Comparison of ENCODE assay signal across 21 cellular contexts in genomic region chr15:45431502-45431901, GRCh38. TPM values are rescaled to one million over a fixed set of nuclear protein-coding genes. Genes with fewer than 3 reads are reported as not detected.
DNase-seq lines count a peak whose midpoint lies in the region; ATAC-seq and TF ChIP-seq lines count a peak whose summit lies in the region.
"Had no signal": no experiment of that assay in that cellular context is flagged by ENCODE, and none has a peak within 500 bp of the region (broad histone marks: within the 10 kb centered on the region; RNA-seq: fewer than 3 reads in every experiment).

No MANE protein-coding gene starts in this region.

- CTCF ChIA-PET in PC-3 (lab: Charles Lee): interaction anchor here (0.7 to 1.5 kb wide), 2 partner anchors 23 to 154 kb away, joined by 4 to 5 read pairs; no protein-coding TSS in a partner anchor

- H3K4me3 ChIP-seq in PC-3 (ENCODE audit: low read length) (no peak overlapping the region), colonic mucosa (peak overlapping the region; percentile 46), right lobe of liver (no peak overlapping the region), psoas muscle (no peak overlapping the region), adrenal gland (no peak overlapping the region)
- H3K4me3 ChIP-seq: dorsolateral prefrontal cortex, sigmoid colon had no signal

- H3K9me3 ChIP-seq in PC-3 (ENCODE audit: low read length) (no peaks in the 10 kb centered on the region), colonic mucosa (no peaks in the 10 kb centered on the region), right lobe of liver (no peaks in the 10 kb centered on the region), psoas muscle (no peaks in the 10 kb centered on the region), adrenal gland (replicated peaks in 1 of 3) (no peaks in the 10 kb centered on the region)
- H3K9me3 ChIP-seq: lower lobe of right lung, sigmoid colon, SK-N-SH had no signal

- H3K27me3 ChIP-seq in PC-3 (ENCODE audit: low read length) (no peaks in the 10 kb centered on the region), colonic mucosa (no peaks in the 10 kb centered on the region), right lobe of liver (no peaks in the 10 kb centered on the region), psoas muscle (ENCODE audit: insufficient read depth in 3 of 3, low read length in 2 of 3) (no peaks in the 10 kb centered on the region), adrenal gland (no peaks in the 10 kb centered on the region)
- H3K27me3 ChIP-seq: dorsolateral prefrontal cortex, sigmoid colon had no signal

- H3K27ac ChIP-seq in PC-3 (ENCODE audit: low read length): no peak overlapping the region
- peak overlapping the region; percentile 78 for H3K27ac ChIP-seq in colonic mucosa
- no peak overlapping the region for H3K27ac ChIP-seq in right lobe of liver
- no peak overlapping the region for H3K27ac ChIP-seq in substantia nigra (ENCODE audit: low read depth, low read length, poor library complexity, severe bottlenecking)
- H3K27ac ChIP-seq in psoas muscle: no peak overlapping the region
- H3K27ac ChIP-seq in adrenal gland: no peak overlapping the region
- H3K27ac ChIP-seq: C4-2B, dorsolateral prefrontal cortex, lower lobe of right lung, sigmoid colon had no signal

- H2AFZ ChIP-seq in PC-3 (ENCODE audit: low read length): no peak overlapping the region

- no peak for TF ChIP-seq POLR2A in right lobe of liver (IDR thresholded peaks at IDR 0.05)
- TF ChIP-seq POLR2A in adrenal gland (IDR thresholded peaks at IDR 0.05): no peak

- H3K4me1 ChIP-seq in PC-3 (ENCODE audit: insufficient read depth, low read length) (peaks cover 12% of the 10 kb centered on the region; the same call in 1 of the 2 replicates), colonic mucosa (peaks cover 5% of the 10 kb centered on the region), right lobe of liver (peaks cover 0 to 27% (median 0%) of the 10 kb centered on the region in 4 donors), psoas muscle (no peaks in the 10 kb centered on the region), adrenal gland (replicated peaks in 1 of 2) (peaks cover 0 to 7% of the 10 kb centered on the region in 2 donors)
- H3K4me1 ChIP-seq: lower lobe of right lung had no signal

- H3K9me2 ChIP-seq in PC-3 (replicated peaks; ENCODE audit: low read length): no peaks in the 10 kb centered on the region
- H3K9me2 ChIP-seq: SK-N-SH had no signal

- H3K4me2 ChIP-seq in PC-3 (ENCODE audit: low read length): 0 out of 2 replicates have a peak overlapping the region, but pooled peaks have one; percentile 13
- H3K4me2 ChIP-seq: SK-N-SH had no signal

- WGBS in right lobe of liver (ENCODE audit: insufficient coverage, low coverage, low lambda C conversion rate, missing lambda C conversion rate): 38% methylated on average over 2 of the region's 2 CpGs
- WGBS in psoas muscle, 3 donors: 85 to 91% (median 86%) methylated on average over 2 of the region's 2 CpGs
- WGBS in adrenal gland, 4 donors: 91 to 97% (median 95%) methylated on average over 2 of the region's 2 CpGs

- no peak for DNase-seq in PC-3
- peak; percentile 85 for DNase-seq in colonic mucosa
- peak; percentile 59 to 73 (median 67) for DNase-seq in right lobe of liver
- no peak for DNase-seq in substantia nigra (lab: John Stamatoyannopoulos, UW)
- DNase-seq in psoas muscle: no peak
- no peak for DNase-seq in amniotic stem cell (lab: John Stamatoyannopoulos, UW)
- DNase-seq in adrenal gland: no peak
- DNase-seq: activated CD8-positive, alpha-beta T cell treated with anti-CD3 and anti-CD28 coated beads for 36 hours; central memory CD4-positive, alpha-beta T cell; DND-41; dorsolateral prefrontal cortex; Karpas-422; lower lobe of right lung; MV-4-11; NCI-H187; NCI-H526 treated with DMSO at 0.1 percent for 48 hours; sigmoid colon; SK-N-SH; T-helper 17 cell had no signal

- no TSS peak for BruUV-seq in PC-3 (replicated peaks; lab: Mats Ljungman, UMichigan)

- H3K79me2 ChIP-seq in PC-3 (ENCODE audit: low read length): no peaks in the 10 kb centered on the region

- no peaks in the 10 kb centered on the region for H3F3A ChIP-seq in PC-3 (ENCODE audit: low read length, unreplicated experiment)

- no peak for ATAC-seq in PC-3
- peak; percentile 85 to 96 (median 90) for ATAC-seq in right lobe of liver
- no peak for ATAC-seq in psoas muscle
- ATAC-seq: activated CD8-positive, alpha-beta T cell treated with anti-CD3 and anti-CD28 coated beads for 36 hours; lower lobe of right lung; T-helper 17 cell had no signal

- POLR2A ChIA-PET in PC-3 (lab: Charles Lee; ENCODE audit: unreplicated experiment): no interaction called here

- H4K20me1 ChIP-seq in PC-3 (ENCODE audit: low read length): no peaks in the 10 kb centered on the region

- H3K9ac ChIP-seq in PC-3 (ENCODE audit: low read length) (no peak overlapping the region), colonic mucosa (ENCODE audit: low read depth in 2 of 2, low read length in 2 of 2) (peak overlapping the region in 1 of 2 donors; percentile 74)
- H3K9ac ChIP-seq: SK-N-SH had no signal

- H3K36me3 ChIP-seq in PC-3 (ENCODE audit: low read depth, low read length) (no peaks in the 10 kb centered on the region), colonic mucosa (no peaks in the 10 kb centered on the region), right lobe of liver (no peaks in the 10 kb centered on the region), psoas muscle (ENCODE audit: insufficient read depth in 1 of 2, low read depth in 1 of 2) (no peaks in the 10 kb centered on the region), adrenal gland (replicated peaks in 1 of 2) (no peaks in the 10 kb centered on the region)
- H3K36me3 ChIP-seq: lower lobe of right lung, sigmoid colon had no signal

- intact Hi-C loops in PC-3 (cut with micrococcal nuclease) (loop anchor here (5.0 kb wide), 1 partner anchor 66 kb away; no protein-coding TSS in a partner anchor), colonic mucosa (cut with DNase I) (no loop called here), right lobe of liver (cut with DNase I) (no loop called here), psoas muscle (cut with DNase I) (no loop called here), adrenal gland (cut with DNase I) (loop anchor here in 1 of 2 donors (2.0 kb wide), 1 partner anchor 25 kb away; no protein-coding TSS in a partner anchor)

- TF ChIP-seq CTCF in PC-3 (conservative IDR thresholded peaks at IDR 0.05; ENCODE audit: low read depth, low read length): no peak
- no peak for TF ChIP-seq CTCF in colonic mucosa (IDR thresholded peaks at IDR 0.05)
- no peak for TF ChIP-seq CTCF in right lobe of liver (IDR thresholded peaks at IDR 0.05)
- TF ChIP-seq CTCF in psoas muscle (IDR thresholded peaks at IDR 0.05): no peak
- no peak for TF ChIP-seq CTCF in adrenal gland (IDR thresholded peaks at IDR 0.05)

RNA-seq across cellular contexts. Expression of gene GATM, which starts 53.2 kb away (rescaled TPM):
- 0.86 and 0.87 TPM in 2 replicates for total RNA-seq in PC-3 (2014; rRNA removed)
- 10 to 100 TPM in 1 of 2 donors, 1 to 10 TPM in 1; 6.4 to 17.9 TPM for total RNA-seq in colonic mucosa
- total RNA-seq in right lobe of liver: 1,000 to 10,000 TPM in 1 of 6 experiments, 100 to 1,000 TPM in 5; 404 to 1,363 (median 579) TPM
- total RNA-seq in psoas muscle: 10 to 100 TPM; 20.8 to 41.3 (median 26.2) TPM
- polyA plus RNA-seq in psoas muscle: 10 to 100 TPM; 13.1 to 21.4 (median 16.5) TPM
- 10 to 100 TPM; 15.1 to 73.2 (median 33.1) TPM for total RNA-seq in adrenal gland
- polyA plus RNA-seq in adrenal gland: 10 to 100 TPM in 1 of 3 donors, 1 to 10 TPM in 2; 6.8 to 10.9 (median 8.6) TPM
- total RNA-seq: glomerular endothelial cell had no signal

Comparison
In these comparisons a context has a peak if more than half of its experiments do, and no peak if none do; other contexts are left out.
1. ATAC-seq: peak in right lobe of liver (4 of 4); none in PC-3 (single experiment) and psoas muscle (0 of 4).
2. DNase-seq: peak in colonic mucosa (single experiment) and right lobe of liver (3 of 3); none in PC-3 (single experiment), substantia nigra (0 of 49), psoas muscle (0 of 2), amniotic stem cell (single experiment) and adrenal gland (0 of 7).
3. RNA of gene GATM, which starts 53.2 kb away (total RNA-seq): 404 to 1,363 TPM in right lobe of liver; 15.1 to 73.2 TPM in adrenal gland, 20.8 to 41.3 TPM in psoas muscle, 6.4 to 17.9 TPM in colonic mucosa and 0.86 to 0.87 TPM in PC-3; every median in the first group is over 4 times any median in the second.